In genomic region chr15:47678047-47678446, GRCh38 we compare ENCODE assay signal across 26 cellular contexts. TPM values are rescaled to one million over a fixed set of nuclear protein-coding genes. Genes with fewer than 3 reads are reported as not detected.
"Had no signal": no experiment of that assay in that cellular context is flagged by ENCODE, and none has a peak within 500 bp of the region (broad histone marks: within the 10 kb centered on the region; RNA-seq: fewer than 3 reads in every experiment).

No MANE protein-coding gene starts in this region.

- H3K27ac ChIP-seq: ascending aorta, esophagus muscularis mucosa, heart right ventricle, right atrium auricular region, testis, transverse colon, WERI-Rb-1 had no signal

- H3K36me3 ChIP-seq: ascending aorta, esophagus muscularis mucosa, heart right ventricle, right atrium auricular region, transverse colon, WERI-Rb-1 had no signal

- H3K27ac Mint-ChIP-seq: activated CD4-positive, alpha-beta memory T cell treated with anti-CD3 and anti-CD28 coated beads, Interleukin-2, amount 10 ng/mL, durations not matched to agents 7 days and 5 days; activated CD4-positive, alpha-beta T cell treated with anti-CD3 and anti-CD28 coated beads, Interleukin-2, amount 10 ng/mL, durations not matched to agents 7 days and 5 days; activated naive CD4-positive, alpha-beta T cell treated with anti-CD3 and anti-CD28 coated beads, Interleukin-2, amount 10 ng/mL, durations not matched to agents 7 days and 5 days; activated naive CD8-positive, alpha-beta T cell treated with anti-CD3 and anti-CD28 coated beads, Interleukin-2, amount 10 ng/mL, durations not matched to agents 7 days and 5 days; activated T-cell treated with anti-CD3 and anti-CD28 coated beads, Interleukin-2, amount 50 U/mL, for 24 hours; brain; memory B cell; naive thymus-derived CD4-positive, alpha-beta T cell had no signal

- H3K27me3 Mint-ChIP-seq: activated CD4-positive, alpha-beta memory T cell treated with anti-CD3 and anti-CD28 coated beads, Interleukin-2, amount 10 ng/mL, durations not matched to agents 7 days and 5 days; activated CD4-positive, alpha-beta T cell treated with anti-CD3 and anti-CD28 coated beads, Interleukin-2, amount 10 ng/mL, durations not matched to agents 7 days and 5 days; activated naive CD4-positive, alpha-beta T cell treated with anti-CD3 and anti-CD28 coated beads, Interleukin-2, amount 10 ng/mL, durations not matched to agents 7 days and 5 days; activated naive CD8-positive, alpha-beta T cell treated with anti-CD3 and anti-CD28 coated beads, Interleukin-2, amount 10 ng/mL, durations not matched to agents 7 days and 5 days; activated T-cell treated with anti-CD3 and anti-CD28 coated beads, Interleukin-2, amount 50 U/mL, for 24 hours; brain had no signal

- H3K27me3 ChIP-seq: ascending aorta, esophagus muscularis mucosa, right atrium auricular region, testis, transverse colon had no signal

- H3K4me3 ChIP-seq: ascending aorta, esophagus muscularis mucosa, heart right ventricle, right atrium auricular region, smooth muscle cell, testis, transverse colon had no signal

- H3K4me1 Mint-ChIP-seq: activated CD4-positive, alpha-beta memory T cell treated with anti-CD3 and anti-CD28 coated beads, Interleukin-2, amount 10 ng/mL, durations not matched to agents 7 days and 5 days; activated CD4-positive, alpha-beta T cell treated with anti-CD3 and anti-CD28 coated beads, Interleukin-2, amount 10 ng/mL, durations not matched to agents 7 days and 5 days; activated naive CD4-positive, alpha-beta T cell treated with anti-CD3 and anti-CD28 coated beads, Interleukin-2, amount 10 ng/mL, durations not matched to agents 7 days and 5 days; activated naive CD8-positive, alpha-beta T cell treated with anti-CD3 and anti-CD28 coated beads, Interleukin-2, amount 10 ng/mL, durations not matched to agents 7 days and 5 days; memory B cell had no signal

- H3K9me3 Mint-ChIP-seq: activated CD4-positive, alpha-beta T cell treated with anti-CD3 and anti-CD28 coated beads, Interleukin-2, amount 10 ng/mL, durations not matched to agents 7 days and 5 days; activated naive CD8-positive, alpha-beta T cell treated with anti-CD3 and anti-CD28 coated beads, Interleukin-2, amount 10 ng/mL, durations not matched to agents 7 days and 5 days; activated T-cell treated with anti-CD3 and anti-CD28 coated beads, Interleukin-2, amount 50 U/mL, for 24 hours; memory B cell; neural crest cell had no signal

- H3K4me3 Mint-ChIP-seq: activated CD4-positive, alpha-beta memory T cell treated with anti-CD3 and anti-CD28 coated beads, Interleukin-2, amount 10 ng/mL, durations not matched to agents 7 days and 5 days; activated CD4-positive, alpha-beta T cell treated with anti-CD3 and anti-CD28 coated beads, Interleukin-2, amount 10 ng/mL, durations not matched to agents 7 days and 5 days; activated naive CD4-positive, alpha-beta T cell treated with anti-CD3 and anti-CD28 coated beads, Interleukin-2, amount 10 ng/mL, durations not matched to agents 7 days and 5 days; activated naive CD8-positive, alpha-beta T cell treated with anti-CD3 and anti-CD28 coated beads, Interleukin-2, amount 10 ng/mL, durations not matched to agents 7 days and 5 days; activated T-cell treated with anti-CD3 and anti-CD28 coated beads, Interleukin-2, amount 50 U/mL, for 24 hours; brain; memory B cell; naive thymus-derived CD4-positive, alpha-beta T cell; neural crest cell had no signal

- H3K9me3 ChIP-seq: ascending aorta, esophagus muscularis mucosa, heart right ventricle, right atrium auricular region, testis, transverse colon had no signal

- ATAC-seq: activated CD4-positive, CD25-positive, alpha-beta regulatory T cell treated with anti-CD3 and anti-CD28 coated beads, Interleukin-2, amount 50 U/mL, for 24 hours; heart right ventricle; naive thymus-derived CD4-positive, alpha-beta T cell; stimulated activated naive CD8-positive, alpha-beta T cell treated with anti-CD3 and anti-CD28 coated beads, Interleukin-15, Interleukin-2, amounts not matched to agents 100 U/mL and 50 U/mL, for 24 hours had no signal

- DNase-seq: activated CD4-positive, alpha-beta memory T cell treated with anti-CD3 and anti-CD28 coated beads, Interleukin-2, amount 10 ng/mL, durations not matched to agents 7 days and 5 days; activated CD4-positive, alpha-beta T cell treated with anti-CD3 and anti-CD28 coated beads, Interleukin-2, amount 10 ng/mL, durations not matched to agents 7 days and 5 days; activated CD8-positive, alpha-beta memory T cell treated with anti-CD3 and anti-CD28 coated beads, Interleukin-2, amount 50 U/mL, for 48 hours; activated gamma-delta T cell; activated naive CD4-positive, alpha-beta T cell treated with anti-CD3 and anti-CD28 coated beads, Interleukin-2, amount 10 ng/mL, durations not matched to agents 7 days and 5 days; activated naive CD8-positive, alpha-beta T cell treated with anti-CD3 and anti-CD28 coated beads, Interleukin-2, amount 10 ng/mL, durations not matched to agents 7 days and 5 days; activated T-cell treated with anti-CD3 and anti-CD28 coated beads, Interleukin-2, amount 50 U/mL, for 24 hours; caudate nucleus; foreskin melanocyte; heart right ventricle; midbrain; naive thymus-derived CD4-positive, alpha-beta T cell; nucleus accumbens; stimulated activated naive CD8-positive, alpha-beta T cell treated with anti-CD3 and anti-CD28 coated beads, Interleukin-15, Interleukin-2, amounts not matched to agents 100 U/mL and 50 U/mL, for 24 hours; testis; transverse colon; WERI-Rb-1 had no signal

- H3K36me3 Mint-ChIP-seq: activated naive CD4-positive, alpha-beta T cell treated with anti-CD3 and anti-CD28 coated beads, Interleukin-2, amount 10 ng/mL, durations not matched to agents 7 days and 5 days; activated naive CD8-positive, alpha-beta T cell treated with anti-CD3 and anti-CD28 coated beads, Interleukin-2, amount 10 ng/mL, durations not matched to agents 7 days and 5 days; brain; memory B cell; naive thymus-derived CD4-positive, alpha-beta T cell had no signal

- H3K4me1 ChIP-seq: ascending aorta, testis, transverse colon had no signal

RNA-seq across cellular contexts. Expression of gene SEMA6D, which starts 39.3 kb away (rescaled TPM):
- total RNA-seq: activated CD4-positive, alpha-beta memory T cell treated with anti-CD3 and anti-CD28 coated beads, Interleukin-2, amount 10 ng/mL, durations not matched to agents 7 days and 5 days; activated CD4-positive, alpha-beta T cell treated with anti-CD3 and anti-CD28 coated beads, Interleukin-2, amount 10 ng/mL, durations not matched to agents 7 days and 5 days; activated naive CD8-positive, alpha-beta T cell treated with anti-CD3 and anti-CD28 coated beads, Interleukin-2, amount 10 ng/mL, durations not matched to agents 7 days and 5 days; naive thymus-derived CD4-positive, alpha-beta T cell; T-helper 1 cell treated with Interleukin-12 subunit alpha and Interleukin-12 subunit beta and Interleukin-4 antibody, amounts not matched to agents 30 ng/mL and 1 ng/mL, for 36 hours had no signal
- polyA plus RNA-seq: naive thymus-derived CD4-positive, alpha-beta T cell had no signal
